ENCODE assay signal across 8 cellular contexts in the genomic region with DNA sequence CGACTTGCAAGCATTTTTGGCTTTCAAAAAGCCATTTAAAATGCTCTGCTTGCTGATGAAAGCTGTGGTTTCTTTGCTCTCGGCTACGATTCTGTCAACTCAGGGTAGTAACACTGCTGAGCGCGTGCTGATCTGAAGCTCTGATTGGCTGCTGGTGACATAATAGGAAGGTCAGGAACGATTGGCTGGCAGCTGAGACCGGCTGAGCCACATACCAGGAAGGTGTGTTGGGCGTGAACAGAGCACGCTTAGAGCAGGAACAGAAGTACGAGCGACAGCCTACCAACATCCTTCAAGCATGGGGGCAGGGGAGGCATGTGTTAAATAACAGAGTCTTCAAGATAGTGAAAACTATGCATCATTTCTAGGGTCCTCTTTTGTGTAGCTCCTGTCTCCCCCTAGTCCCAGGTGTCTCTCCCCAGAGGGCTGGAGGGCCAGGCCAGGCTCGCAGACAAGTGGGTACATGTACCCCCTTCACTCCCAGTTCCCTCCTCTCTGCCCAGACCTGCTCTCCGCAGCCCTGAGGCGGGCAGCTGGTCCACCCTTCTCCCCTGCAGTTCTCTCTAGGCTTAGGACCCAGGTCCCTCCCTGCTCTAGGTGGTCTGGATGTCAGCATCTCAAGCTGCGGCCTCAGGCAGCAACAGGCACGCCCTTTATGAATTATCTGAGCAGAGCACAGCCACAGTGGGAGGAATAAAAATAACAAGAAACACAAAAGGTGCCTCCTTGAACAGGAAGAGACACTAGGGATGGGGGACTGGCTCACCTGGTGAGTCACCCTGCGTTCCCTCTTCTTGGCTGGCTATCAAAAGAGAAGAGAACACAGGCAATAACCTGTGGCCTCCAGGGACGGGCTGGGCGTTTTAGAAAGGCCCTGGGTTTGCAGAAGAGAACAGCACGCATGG.
DNase-seq lines count a peak whose midpoint lies in the region; ATAC-seq and TF ChIP-seq lines count a peak whose summit lies in the region.

No MANE protein-coding gene starts in this region.

- H3K4me3 Mint-ChIP-seq in activated naive CD8-positive, alpha-beta T cell treated with anti-CD3 and anti-CD28 coated beads for 36 hours: peak overlapping the region; percentile 15
- H3K4me3 Mint-ChIP-seq in progenitor cell of endocrine pancreas (ENCODE audit: low read depth): peak overlapping the region; percentile 63

- peak; percentile 81 for DNase-seq in DMS79 treated with DMSO at 0.1 percent for 48 hours (lab: John Stamatoyannopoulos, UW)
- peak; percentile 96 for DNase-seq in Karpas-422
- DNase-seq in SK-MEL-5 (ENCODE audit: low read depth, low spot score): peak; percentile 71
- DNase-seq in activated naive CD8-positive, alpha-beta T cell treated with anti-CD3 and anti-CD28 coated beads for 36 hours: peak; percentile 76
- peak; percentile 55 for DNase-seq in Right ventricle myocardium superior
- peak; percentile 62 for DNase-seq in progenitor cell of endocrine pancreas (ENCODE audit: low spot score, unreplicated experiment)
- peak; percentile 90 for DNase-seq in ureter (ENCODE audit: low spot score)

- peaks cover 1% of the 10 kb centered on the region for H3K9me3 Mint-ChIP-seq in activated naive CD8-positive, alpha-beta T cell treated with anti-CD3 and anti-CD28 coated beads for 36 hours
- H3K9me3 Mint-ChIP-seq in progenitor cell of endocrine pancreas (ENCODE audit: low read depth): peaks cover 3% of the 10 kb centered on the region

- H3K4me1 Mint-ChIP-seq in activated naive CD8-positive, alpha-beta T cell treated with anti-CD3 and anti-CD28 coated beads for 36 hours: peaks cover 20% of the 10 kb centered on the region
- peaks cover 19% of the 10 kb centered on the region for H3K4me1 Mint-ChIP-seq in progenitor cell of endocrine pancreas (ENCODE audit: low read depth)

- in situ Hi-C loops in SK-MEL-5 (cut with HindIII; ENCODE audit: low pct_unique_long_range_greater_than_20kb, low sequenced_read_pairs): no loop called here

- no peak for TF ChIP-seq CTCF in progenitor cell of endocrine pancreas (IDR thresholded peaks at IDR 0.05; ENCODE audit: unreplicated experiment)

- H3K4me1 ChIP-seq in Karpas-422 (ENCODE audit: low read length): peaks cover 21% of the 10 kb centered on the region

- H3K27ac ChIP-seq in Karpas-422 (ENCODE audit: low read length): no peak overlapping the region

- H3K27me3 ChIP-seq in Karpas-422 (ENCODE audit: low read length): no peaks in the 10 kb centered on the region

- peaks cover 2% of the 10 kb centered on the region for H3K36me3 Mint-ChIP-seq in activated naive CD8-positive, alpha-beta T cell treated with anti-CD3 and anti-CD28 coated beads for 36 hours
- H3K36me3 Mint-ChIP-seq in progenitor cell of endocrine pancreas (ENCODE audit: insufficient read depth): peaks cover 2% of the 10 kb centered on the region

- peak overlapping the region; percentile 45; the same call in 1 of the 2 replicates for H2AFZ ChIP-seq in Karpas-422 (ENCODE audit: low read length)

- H3K9me3 ChIP-seq in Karpas-422 (ENCODE audit: low read length): no peaks in the 10 kb centered on the region

- no peaks in the 10 kb centered on the region for H3K79me2 ChIP-seq in Karpas-422 (ENCODE audit: low read length)

- H3K4me3 ChIP-seq in Karpas-422 (ENCODE audit: low read length): peak overlapping the region; percentile 53

- H3K9ac ChIP-seq in Karpas-422 (ENCODE audit: low read length): peak overlapping the region; percentile 42

- no peaks in the 10 kb centered on the region for H3K36me3 ChIP-seq in Karpas-422 (ENCODE audit: insufficient read depth, low read length)

- ATAC-seq in GM21786 (IDR thresholded peaks at IDR 0.05; ENCODE audit: unreplicated experiment) (peak; percentile 99), Right ventricle myocardium superior (ENCODE audit: poor library complexity) (peak; percentile 91)

- H4K20me1 ChIP-seq in Karpas-422 (ENCODE audit: insufficient read depth, low read depth, low read length): no peaks in the 10 kb centered on the region

- no peaks in the 10 kb centered on the region for H3K27me3 Mint-ChIP-seq in activated naive CD8-positive, alpha-beta T cell treated with anti-CD3 and anti-CD28 coated beads for 36 hours
- peaks cover 3% of the 10 kb centered on the region for H3K27me3 Mint-ChIP-seq in progenitor cell of endocrine pancreas

- no peaks in the 10 kb centered on the region for H3K9me2 ChIP-seq in Karpas-422 (replicated peaks; ENCODE audit: insufficient read depth, low read length)

- peak overlapping the region; percentile 82 for H3K27ac Mint-ChIP-seq in activated naive CD8-positive, alpha-beta T cell treated with anti-CD3 and anti-CD28 coated beads for 36 hours
- H3K27ac Mint-ChIP-seq in progenitor cell of endocrine pancreas: peak overlapping the region; percentile 96

- intact Hi-C loops in Right ventricle myocardium superior (cut with DNase I): no loop called here

- peak overlapping the region; percentile 65 for H3K4me2 ChIP-seq in Karpas-422 (ENCODE audit: low read depth, low read length, poor library complexity, severe bottlenecking)
